Comparison of ENCODE assay signal across 16 cellular contexts in the genomic region with DNA sequence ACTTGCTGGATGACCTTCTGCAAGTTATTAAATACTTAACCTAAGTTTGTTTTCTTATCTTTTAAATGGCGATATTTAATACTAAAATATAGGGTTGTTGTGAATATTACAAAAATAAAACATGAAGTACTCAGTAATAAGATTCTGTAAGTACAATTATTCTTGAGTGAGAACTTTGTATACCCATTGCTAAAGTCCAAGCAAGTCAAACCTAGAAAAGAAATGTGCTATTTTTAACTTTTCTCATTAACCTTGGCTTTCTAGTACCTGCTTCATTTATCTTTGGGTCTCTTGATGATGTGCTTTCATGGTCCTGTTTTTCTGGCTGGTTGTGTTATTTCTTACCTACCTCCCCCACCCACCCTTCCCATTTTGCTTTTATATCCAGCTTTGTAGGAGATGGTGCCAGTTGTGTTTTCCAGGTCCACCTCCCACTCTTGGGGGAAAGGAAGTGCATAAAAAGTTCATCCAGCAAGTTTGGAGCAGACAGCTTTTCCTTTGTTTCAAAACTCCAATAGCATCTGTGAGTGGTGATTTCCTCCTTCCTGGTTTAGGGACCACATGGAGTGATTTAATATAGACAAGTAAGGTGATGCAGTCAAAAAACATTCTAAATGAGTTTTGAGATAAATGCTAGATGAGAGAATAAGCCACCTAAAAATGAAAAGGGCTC. TPM values are rescaled to one million over a fixed set of nuclear protein-coding genes. Genes with fewer than 3 reads are reported as not detected.
"Had no signal": no experiment of that assay in that cellular context is flagged by ENCODE, and none has a peak within 500 bp of the region (broad histone marks: within the 10 kb centered on the region; RNA-seq: fewer than 3 reads in every experiment).

No MANE protein-coding gene starts in this region.

- H3K27me3 ChIP-seq: adrenal gland, esophagus muscularis mucosa, foreskin keratinocyte, stomach had no signal

- H3K27ac ChIP-seq: esophagus muscularis mucosa, foreskin keratinocyte, thoracic aorta had no signal

- ATAC-seq: activated CD8-positive, alpha-beta T cell treated with anti-CD3 and anti-CD28 coated beads for 36 hours; foreskin keratinocyte; T-helper 17 cell had no signal

- H3K9me3 ChIP-seq: adrenal gland, esophagus muscularis mucosa, stomach, thoracic aorta had no signal

- H3K27ac Mint-ChIP-seq: activated CD8-positive, alpha-beta T cell treated with anti-CD3 and anti-CD28 coated beads for 36 hours; activated naive CD4-positive, alpha-beta T cell treated with anti-CD3 and anti-CD28 coated beads, Interleukin-2, amount 50 U/mL, for 24 hours; T-helper 17 cell had no signal

- H3K9me3 Mint-ChIP-seq: activated naive CD4-positive, alpha-beta T cell treated with anti-CD3 and anti-CD28 coated beads, Interleukin-2, amount 50 U/mL, for 24 hours; neural crest cell had no signal

- H3K36me3 Mint-ChIP-seq: activated naive CD4-positive, alpha-beta T cell treated with anti-CD3 and anti-CD28 coated beads, Interleukin-2, amount 50 U/mL, for 24 hours had no signal

- H3K4me3 Mint-ChIP-seq: activated CD8-positive, alpha-beta T cell treated with anti-CD3 and anti-CD28 coated beads for 36 hours; activated naive CD4-positive, alpha-beta T cell treated with anti-CD3 and anti-CD28 coated beads, Interleukin-2, amount 50 U/mL, for 24 hours; neural crest cell; T-helper 17 cell had no signal

- H3K4me1 Mint-ChIP-seq: activated naive CD4-positive, alpha-beta T cell treated with anti-CD3 and anti-CD28 coated beads, Interleukin-2, amount 50 U/mL, for 24 hours; neural crest cell; T-helper 17 cell had no signal

- H3K36me3 ChIP-seq: adrenal gland, esophagus muscularis mucosa, stomach, thoracic aorta had no signal

- DNase-seq: activated CD4-positive, alpha-beta T cell treated with anti-CD3 and anti-CD28 coated beads for 4 hours; activated CD8-positive, alpha-beta T cell treated with anti-CD3 and anti-CD28 coated beads for 36 hours; activated effector memory CD4-positive, alpha-beta T cell treated with anti-CD3 and anti-CD28 coated beads, Interleukin-2, amount 50 U/mL, for 16 hours; activated T-cell treated with anti-CD3 and anti-CD28 coated beads, Interleukin-2, amount 50 U/mL, for 48 hours; foreskin keratinocyte; kidney glomerular epithelial cell; midbrain; stimulated activated CD4-positive, alpha-beta T cell treated with anti-CD3 and anti-CD28 coated beads, Interleukin-12 subunit alpha, Interleukin-12 subunit beta, amount 100 ng/mL, for 4 hours; stimulated activated CD4-positive, alpha-beta T cell treated with anti-CD3 and anti-CD28 coated beads, Interleukin-2, amount 100 ng/mL, for 24 hours; stomach; T-helper 17 cell had no signal

- H3K27me3 Mint-ChIP-seq: activated CD8-positive, alpha-beta T cell treated with anti-CD3 and anti-CD28 coated beads for 36 hours had no signal

- H3K4me3 ChIP-seq: adrenal gland, esophagus muscularis mucosa, stomach, thoracic aorta had no signal

RNA-seq across cellular contexts. Expression of gene CXCL8, which starts 7.5 kb away (rescaled TPM):
- total RNA-seq: neural crest cell had no signal
